ENCODE assay signal across 1 cellular context in the genomic region with DNA sequence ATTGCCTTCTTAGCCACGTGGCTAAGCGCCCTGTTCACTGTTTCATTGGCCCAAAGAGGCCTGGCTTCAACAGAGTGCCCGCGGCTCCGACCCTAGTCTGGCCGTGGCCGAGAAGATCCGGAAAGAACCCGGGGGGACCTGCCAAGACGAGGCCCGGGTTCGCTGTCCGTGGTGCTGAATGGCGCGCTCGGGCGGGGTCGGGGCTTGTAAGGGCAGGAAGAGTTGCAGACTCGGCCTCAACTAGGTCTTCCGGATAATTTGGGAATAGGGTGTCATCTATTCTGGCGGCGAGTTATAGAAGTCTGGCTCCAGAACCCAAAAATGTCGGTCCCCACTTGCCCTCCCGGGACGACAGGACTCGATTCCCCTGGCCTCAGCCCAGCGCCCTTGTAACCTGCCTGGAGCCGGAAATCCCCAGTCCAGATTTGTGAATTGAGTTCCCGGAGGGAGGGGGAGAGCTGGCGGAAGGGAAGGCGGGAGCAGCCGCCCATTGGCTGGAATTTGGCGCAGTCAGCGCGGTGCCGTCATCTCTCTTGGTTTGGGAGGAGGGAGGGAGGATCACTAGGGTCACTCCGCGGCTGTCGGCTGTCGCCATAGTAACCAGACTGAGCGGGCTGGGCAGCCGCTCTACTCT.
TF ChIP-seq lines count a peak whose summit lies in the region.

No MANE protein-coding gene starts in this region.

TF ChIP-seq in K562, 482 proteins besides CTCF, POLR2A, EP300 and RAD21 (continued from another document and continues in another):
- no peak for TF ChIP-seq TSHZ1 (CRISPR knock-in tag; IDR thresholded peaks at IDR 0.05)
- TF ChIP-seq ZBTB26 (CRISPR knock-in tag; IDR thresholded peaks at IDR 0.05), result no peak
- no peak for TF ChIP-seq NFE2L1 (tag; IDR thresholded peaks at IDR 0.05; ENCODE audit: borderline replicate concordance, low read depth)
- peak; percentile 84 for TF ChIP-seq GABPA (tag; conservative IDR thresholded peaks at IDR 0.05; ENCODE audit: low read depth)
- no peak for TF ChIP-seq ZKSCAN8 (CRISPR knock-in tag; IDR thresholded peaks at IDR 0.05)
- TF ChIP-seq CHD4 (IDR thresholded peaks at IDR 0.05; ENCODE audit: insufficient read depth, insufficient replicate concordance, low read depth, low read length, poor library complexity, severe bottlenecking), result no peak
- no peak for TF ChIP-seq ZNF512 (tag; IDR thresholded peaks at IDR 0.05)
- no peak for TF ChIP-seq ZNF175 (CRISPR knock-in tag; IDR thresholded peaks at IDR 0.05; ENCODE audit: low read depth)
- peak; percentile 32; the same call in 1 of the 2 replicates for TF ChIP-seq PHF21A (IDR thresholded peaks at IDR 0.05; ENCODE audit: borderline replicate concordance, low read depth)
- no peak for TF ChIP-seq TBP (optimal IDR thresholded peaks at IDR 0.05; ENCODE audit: low read depth, low read length)
- no peak for TF ChIP-seq RNF219 (CRISPR knock-in tag; IDR thresholded peaks at IDR 0.05)
- TF ChIP-seq JUNB (CRISPR knock-in tag; conservative IDR thresholded peaks at IDR 0.05), result no peak
- TF ChIP-seq ZNF696 (CRISPR knock-in tag; conservative IDR thresholded peaks at IDR 0.05), result no peak
- TF ChIP-seq ZC3H11A (IDR thresholded peaks at IDR 0.05; ENCODE audit: low read depth, low read length), result no peak
- TF ChIP-seq MEF2A (IDR thresholded peaks at IDR 0.05; ENCODE audit: control insufficient read depth, low read depth, low read length), result no peak
- no peak for TF ChIP-seq STAT6 (CRISPR knock-in tag; IDR thresholded peaks at IDR 0.05)
- no peak for TF ChIP-seq ERF (CRISPR knock-in tag; IDR thresholded peaks at IDR 0.05)
- no peak for TF ChIP-seq ZNF77 (CRISPR knock-in tag; IDR thresholded peaks at IDR 0.05)
- no peak for TF ChIP-seq ZNF785 (CRISPR knock-in tag; IDR thresholded peaks at IDR 0.05)
- no peak for TF ChIP-seq RB1 (IDR thresholded peaks at IDR 0.05; ENCODE audit: low read depth)
- TF ChIP-seq PHTF2 (CRISPR knock-in tag; IDR thresholded peaks at IDR 0.05), result no peak
- TF ChIP-seq RFX1 (IDR thresholded peaks at IDR 0.05), result peak; percentile 91
- no peak for TF ChIP-seq CBFA2T3 (IDR thresholded peaks at IDR 0.05)
- TF ChIP-seq ADNP (tag; IDR thresholded peaks at IDR 0.05), result no peak
- TF ChIP-seq HOMEZ (CRISPR knock-in tag; IDR thresholded peaks at IDR 0.05), result no peak
- TF ChIP-seq ZNF318 (IDR thresholded peaks at IDR 0.05; ENCODE audit: borderline replicate concordance in 1 of 2, low read depth in 1 of 2), result no peak
- TF ChIP-seq FOXA1 (IDR thresholded peaks at IDR 0.05; ENCODE audit: borderline replicate concordance), result no peak
- no peak for TF ChIP-seq KAT8 (IDR thresholded peaks at IDR 0.05; ENCODE audit: low read depth)
- peak in 1 of 2 experiments; percentile 48; a peak in 1 of 4 replicates for TF ChIP-seq TEAD1 (CRISPR knock-in tag; IDR thresholded peaks at IDR 0.05)
- TF ChIP-seq TSC22D4 (tag; IDR thresholded peaks at IDR 0.05), result no peak
- no peak for TF ChIP-seq TARDBP (IDR thresholded peaks at IDR 0.05)
- no peak for TF ChIP-seq ZNF449 (CRISPR knock-in tag; IDR thresholded peaks at IDR 0.05)
- no peak for TF ChIP-seq ZKSCAN1 (IDR thresholded peaks at IDR 0.05; ENCODE audit: low read depth, low read length)
- no peak for TF ChIP-seq ZNF124 (CRISPR knock-in tag; IDR thresholded peaks at IDR 0.05)
